Comparison of ENCODE assay signal across 9 cellular contexts in the genomic region with DNA sequence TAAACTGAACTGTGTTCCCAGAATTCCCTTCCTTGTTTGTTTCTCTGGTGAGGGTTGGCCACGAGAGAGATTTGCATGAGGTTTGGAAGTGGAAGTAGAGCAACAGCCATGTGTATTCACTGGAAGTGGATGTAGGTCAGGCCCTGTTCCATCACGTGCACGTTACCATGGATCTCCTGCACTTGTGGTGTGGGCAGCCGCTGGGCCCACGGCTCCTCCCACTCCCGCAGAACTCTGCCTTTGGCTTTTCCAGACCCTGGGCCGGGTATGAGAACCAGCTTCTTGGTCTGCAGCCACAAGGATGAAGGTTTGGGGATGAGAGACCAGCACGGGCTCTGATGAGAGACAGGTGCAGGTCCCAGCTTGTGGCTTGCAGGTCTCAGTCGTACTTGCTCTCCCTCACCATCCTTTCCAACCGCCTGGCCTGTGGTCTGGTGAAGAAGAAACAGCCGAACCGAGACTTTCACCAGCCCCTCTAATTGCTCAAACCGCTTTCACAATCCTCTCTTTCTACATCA.
DNase-seq lines count a peak whose midpoint lies in the region; ATAC-seq and TF ChIP-seq lines count a peak whose summit lies in the region.
"Had no signal": no experiment of that assay in that cellular context is flagged by ENCODE, and none has a peak within 500 bp of the region (broad histone marks: within the 10 kb centered on the region; RNA-seq: fewer than 3 reads in every experiment).

No MANE protein-coding gene starts in this region.

- H3K4me1 Mint-ChIP-seq in natural killer cell treated with Interleukin-12 subunit alpha and Interleukin-12 subunit beta and Interleukin-15 and Interleukin-18, amount 100 ng/mL, for 72 hours (ENCODE audit: low read depth in 2 of 2) = peaks cover 21 to 42% of the 10 kb centered on the region in 2 donors

- H3K4me3 ChIP-seq in Peyer's patch = no peak overlapping the region

- H3K4me3 Mint-ChIP-seq in natural killer cell treated with Interleukin-12 subunit alpha and Interleukin-12 subunit beta and Interleukin-15 and Interleukin-18, amount 100 ng/mL, for 72 hours = peak overlapping the region; percentile 2

- no peaks in the 10 kb centered on the region for H3K9me3 Mint-ChIP-seq in natural killer cell treated with Interleukin-12 subunit alpha and Interleukin-12 subunit beta and Interleukin-15 and Interleukin-18, amount 100 ng/mL, for 72 hours

- peaks cover 0 to 12% (median 0%) of the 10 kb centered on the region in 4 donors for H3K4me1 ChIP-seq in Peyer's patch

- peak overlapping the region; percentile 42 to 83 for H3K27ac Mint-ChIP-seq in natural killer cell treated with Interleukin-12 subunit alpha and Interleukin-12 subunit beta and Interleukin-15 and Interleukin-18, amount 100 ng/mL, for 72 hours

- peak overlapping the region; percentile 56 to 72 (median 62) for H3K27ac ChIP-seq in Peyer's patch

- no peaks in the 10 kb centered on the region for H3K27me3 ChIP-seq in Peyer's patch

- H3K36me3 ChIP-seq in Peyer's patch = peaks cover 0 to 8% (median 0%) of the 10 kb centered on the region in 3 donors

- H3K36me3 Mint-ChIP-seq in natural killer cell treated with Interleukin-12 subunit alpha and Interleukin-12 subunit beta and Interleukin-15 and Interleukin-18, amount 100 ng/mL, for 72 hours = peaks cover 20% of the 10 kb centered on the region

- no peaks in the 10 kb centered on the region for H3K9me3 ChIP-seq in Peyer's patch

- peak; percentile 57 to 67 for ATAC-seq in natural killer cell treated with Interleukin-12 subunit alpha and Interleukin-12 subunit beta and Interleukin-15 and Interleukin-18, amount 100 ng/mL, for 72 hours
- ATAC-seq in HG03432 (IDR thresholded peaks at IDR 0.05; ENCODE audit: unreplicated experiment) (no peak), HG03097 (IDR thresholded peaks at IDR 0.05; ENCODE audit: low FRiP score, unreplicated experiment) (no peak)

- no peak for TF ChIP-seq CTCF in Peyer's patch (IDR thresholded peaks at IDR 0.05)

- TF ChIP-seq POLR2A in Peyer's patch (IDR thresholded peaks at IDR 0.05) = no peak

- DNase-seq in Ammon's horn (ENCODE audit: low spot score) (peak; percentile 73), Peyer's patch (peak in 2 of 3 donors; percentile 47 to 77), anterior cingulate cortex (lab: John Stamatoyannopoulos, UW) (peak in 46 of 58 donors; percentile 15 to 83 (median 48)), NCI-H2081 (lab: John Stamatoyannopoulos, UW) (no peak), NAMALWA (ENCODE audit: low spot score) (no peak)
- no peak for DNase-seq in natural killer cell treated with Interleukin-12 subunit alpha and Interleukin-12 subunit beta and Interleukin-15 and Interleukin-18, amount 100 ng/mL, for 72 hours (ENCODE audit: low spot score)
- DNase-seq: effector CD4-positive, alpha-beta T cell had no signal

- H3K27me3 Mint-ChIP-seq in natural killer cell treated with Interleukin-12 subunit alpha and Interleukin-12 subunit beta and Interleukin-15 and Interleukin-18, amount 100 ng/mL, for 72 hours = no peaks in the 10 kb centered on the region

Comparison
In these comparisons a context has a peak if more than half of its experiments do, and no peak if none do; other contexts are left out.
1. DNase-seq: peak in Ammon's horn (single experiment), Peyer's patch (2 of 3) and anterior cingulate cortex (46 of 58); none in natural killer cell treated with Interleukin-12 subunit alpha and Interleukin-12 subunit beta and Interleukin-15 and Interleukin-18, amount 100 ng/mL, for 72 hours (single experiment), NCI-H2081 (0 of 2) and NAMALWA (single experiment).
2. ATAC-seq: peak in natural killer cell treated with Interleukin-12 subunit alpha and Interleukin-12 subunit beta and Interleukin-15 and Interleukin-18, amount 100 ng/mL, for 72 hours (2 of 2); none in HG03432 (single experiment) and HG03097 (single experiment).